ENCODE assay signal across 1 cellular context in genomic region chr13:108223850-108224503, GRCh38.
TF ChIP-seq lines count a peak whose summit lies in the region.

No MANE protein-coding gene starts in this region.

TF ChIP-seq in IMR-90, 13 proteins besides CTCF, POLR2A, EP300 and RAD21 (continued from another document):
- TF ChIP-seq MAFK (IDR thresholded peaks at IDR 0.05; ENCODE audit: low read depth, low read length): no peak
- no peak for TF ChIP-seq USF2 (IDR thresholded peaks at IDR 0.05; ENCODE audit: low read depth, low read length)
- TF ChIP-seq RFX5 (IDR thresholded peaks at IDR 0.05; ENCODE audit: low read depth, low read length): no peak
- no peak for TF ChIP-seq CEBPB (IDR thresholded peaks at IDR 0.05; ENCODE audit: low read depth, low read length)
- TF ChIP-seq CHD1 (IDR thresholded peaks at IDR 0.05; ENCODE audit: low read depth, low read length): no peak
